Comparison of ENCODE assay signal across 8 cellular contexts in genomic region chr6:116531675-116532570, GRCh38. TPM values are rescaled to one million over a fixed set of nuclear protein-coding genes. Genes with fewer than 3 reads are reported as not detected.
DNase-seq lines count a peak whose midpoint lies in the region; ATAC-seq and TF ChIP-seq lines count a peak whose summit lies in the region.

No MANE protein-coding gene starts in this region.

- TF ChIP-seq EP300 in esophagus muscularis mucosa (IDR thresholded peaks at IDR 0.05) (no peak), tibial nerve (IDR thresholded peaks at IDR 0.05) (no peak)

- ATAC-seq in GM19043 (IDR thresholded peaks at IDR 0.05; ENCODE audit: low read depth, unreplicated experiment): peak; percentile 80
- ATAC-seq in HG03378 (IDR thresholded peaks at IDR 0.05; ENCODE audit: unreplicated experiment): peak; percentile 83

- H3K27ac Mint-ChIP-seq in CD4-positive, alpha-beta memory T cell: no peak overlapping the region
- no peak overlapping the region for H3K27ac Mint-ChIP-seq in nephron

- H3K4me3 Mint-ChIP-seq in CD4-positive, alpha-beta memory T cell: no peak overlapping the region
- no peak overlapping the region for H3K4me3 Mint-ChIP-seq in nephron

- H3K4me1 ChIP-seq in CD4-positive, alpha-beta memory T cell (ENCODE audit: insufficient read depth, low read length): no peaks in the 10 kb centered on the region
- H3K4me1 ChIP-seq in NT2/D1 (ENCODE audit: insufficient read depth, insufficient read length): no peaks in the 10 kb centered on the region
- no peaks in the 10 kb centered on the region for H3K4me1 ChIP-seq in esophagus muscularis mucosa
- H3K4me1 ChIP-seq in tibial nerve: peaks cover 0 to 29% (median 0%) of the 10 kb centered on the region in 4 donors

- no peaks in the 10 kb centered on the region for H3K27me3 ChIP-seq in CD4-positive, alpha-beta memory T cell (ENCODE audit: insufficient read depth, low read length)
- H3K27me3 ChIP-seq in NT2/D1 (ENCODE audit: insufficient read depth, insufficient read length) (no peaks in the 10 kb centered on the region), esophagus muscularis mucosa (peaks cover 0 to 7% (median 0%) of the 10 kb centered on the region in 4 donors), tibial nerve (no peaks in the 10 kb centered on the region)

- intact Hi-C loops in CD4-positive, alpha-beta memory T cell (cut with micrococcal nuclease): loop anchor here (1.0 to 10.0 kb wide), 5 partner anchors 88 to 315 kb away; no protein-coding TSS in a partner anchor
- intact Hi-C loops in esophagus muscularis mucosa (cut with DNase I): loop anchor here (1.0 kb wide), 1 partner anchor 245 kb away; no protein-coding TSS in a partner anchor

- WGBS in esophagus muscularis mucosa: 86% methylated on average over 12 of the region's 12 CpGs
- WGBS in tibial nerve, 2 donors: 84 to 86% methylated on average over 12 of the region's 12 CpGs

- no peaks in the 10 kb centered on the region for H3K36me3 ChIP-seq in CD4-positive, alpha-beta memory T cell (ENCODE audit: insufficient read depth, low read length)
- H3K36me3 ChIP-seq in NT2/D1 (ENCODE audit: insufficient read depth, insufficient read length, low read length) (no peaks in the 10 kb centered on the region), esophagus muscularis mucosa (no peaks in the 10 kb centered on the region), tibial nerve (no peaks in the 10 kb centered on the region)

- no peaks in the 10 kb centered on the region for H3K9me3 ChIP-seq in CD4-positive, alpha-beta memory T cell (ENCODE audit: control insufficient read depth in 1 of 2, low read length in 2 of 2)
- H3K9me3 ChIP-seq in NT2/D1 (ENCODE audit: insufficient read depth, low read length) (no peaks in the 10 kb centered on the region), esophagus muscularis mucosa (no peaks in the 10 kb centered on the region), tibial nerve (no peaks in the 10 kb centered on the region)

- H3K27me3 Mint-ChIP-seq in CD4-positive, alpha-beta memory T cell: peaks cover 14 to 17% of the 10 kb centered on the region in 2 donors
- H3K27me3 Mint-ChIP-seq in nephron (ENCODE audit: low read depth): peaks cover 14% of the 10 kb centered on the region

- no peaks in the 10 kb centered on the region for H3K9me3 Mint-ChIP-seq in CD4-positive, alpha-beta memory T cell
- H3K9me3 Mint-ChIP-seq in nephron: no peaks in the 10 kb centered on the region

- H3K27ac ChIP-seq in CD4-positive, alpha-beta memory T cell (ENCODE audit: low read depth, low read length): no peak overlapping the region
- H3K27ac ChIP-seq in esophagus muscularis mucosa (replicated peaks in 1 of 4): no peak overlapping the region
- H3K27ac ChIP-seq in tibial nerve: no peak overlapping the region

- peak; percentile 77 to 81 (median 81) for TF ChIP-seq CTCF in esophagus muscularis mucosa (IDR thresholded peaks at IDR 0.05)
- peak; percentile 67 to 75 (median 68) for TF ChIP-seq CTCF in nephron (IDR thresholded peaks at IDR 0.05; ENCODE audit: unreplicated experiment in 3 of 3)
- TF ChIP-seq CTCF in tibial nerve (IDR thresholded peaks at IDR 0.05): peak; percentile 62 to 84 (median 79)

- H3K4me3 ChIP-seq in CD4-positive, alpha-beta memory T cell (ENCODE audit: low read length in 2 of 2): no peak overlapping the region
- no peak overlapping the region for H3K4me3 ChIP-seq in NT2/D1 (ENCODE audit: insufficient read length, low read depth)
- H3K4me3 ChIP-seq in esophagus muscularis mucosa: no peak overlapping the region
- no peak overlapping the region for H3K4me3 ChIP-seq in tibial nerve

- POLR2A ChIA-PET in CD4-positive, alpha-beta memory T cell (lab: Charles Lee; ENCODE audit: partially characterized antibody): no interaction called here

- peak; percentile 65 to 73 (median 67) for DNase-seq in CD4-positive, alpha-beta memory T cell
- DNase-seq in NT2/D1 (ENCODE audit: low read depth, low spot score) (peak; percentile 49), esophagus muscularis mucosa (ENCODE audit: extremely low spot score) (no peak), tibial nerve (ENCODE audit: low spot score in 2 of 2) (peak; percentile 33 to 88)
- peak; percentile 10 to 24 for DNase-seq in activated CD8-positive, alpha-beta memory T cell treated with anti-CD3 and anti-CD28 coated beads for 4 hours (ENCODE audit: low read depth in 2 of 2)

- TF ChIP-seq POLR2A in esophagus muscularis mucosa (IDR thresholded peaks at IDR 0.05; ENCODE audit: low read depth) (no peak), tibial nerve (IDR thresholded peaks at IDR 0.05) (no peak)

- H3K36me3 Mint-ChIP-seq in CD4-positive, alpha-beta memory T cell: no peaks in the 10 kb centered on the region
- H3K36me3 Mint-ChIP-seq in nephron (ENCODE audit: low read depth): no peaks in the 10 kb centered on the region

- H3K4me1 Mint-ChIP-seq in CD4-positive, alpha-beta memory T cell: peaks cover 0 to 4% (median under 1%) of the 10 kb centered on the region in 4 donors
- peaks cover 13% of the 10 kb centered on the region for H3K4me1 Mint-ChIP-seq in nephron

- CTCF ChIA-PET in CD4-positive, alpha-beta memory T cell (lab: Charles Lee; ENCODE audit: partially characterized antibody): interaction anchor here (1.0 to 4.5 kb wide), 16 partner anchors 9 to 315 kb away, joined by 3 to 121 read pairs (median 12); partner anchors contain the start of genes CALHM4, CALHM5, RWDD1 and TSPYL1

- no peak overlapping the region for H3K9ac ChIP-seq in NT2/D1 (ENCODE audit: insufficient read length, low read depth)

RNA-seq across cellular contexts. Expression of gene TRAPPC3L, which starts 13.6 kb away (rescaled TPM):
- total RNA-seq in CD4-positive, alpha-beta memory T cell: not detected
- not detected for polyA plus RNA-seq in CD4-positive, alpha-beta memory T cell
- total RNA-seq in esophagus muscularis mucosa (under 1 TPM in 1 of 4 donors, not detected in 3; 0.42 TPM), tibial nerve (under 1 TPM in 1 of 4 donors, not detected in 3; 0.21 TPM)

RNA-seq across cellular contexts. Expression of gene CALHM5, which starts 20.5 kb away (rescaled TPM):
- total RNA-seq in CD4-positive, alpha-beta memory T cell: not detected
- polyA plus RNA-seq in CD4-positive, alpha-beta memory T cell: not detected
- total RNA-seq in esophagus muscularis mucosa (1 to 10 TPM; 2.0 to 4.2 (median 3.3) TPM), tibial nerve (1 to 10 TPM; 4.5 to 5.7 (median 5.0) TPM)

RNA-seq across cellular contexts. Expression of gene CALHM4, which starts 21.6 kb away (rescaled TPM):
- total RNA-seq in CD4-positive, alpha-beta memory T cell: not detected
- not detected for polyA plus RNA-seq in CD4-positive, alpha-beta memory T cell
- not detected for total RNA-seq in esophagus muscularis mucosa
- under 1 TPM in 1 of 4 donors, not detected in 3; 0.42 TPM for total RNA-seq in tibial nerve

RNA-seq across cellular contexts. Expression of gene RWDD1, which starts 39.4 kb away (rescaled TPM):
- 10 to 100 TPM; 32.6 to 34.4 TPM for total RNA-seq in CD4-positive, alpha-beta memory T cell
- polyA plus RNA-seq in CD4-positive, alpha-beta memory T cell: 10 to 100 TPM; 72.1 to 79.0 TPM
- total RNA-seq in esophagus muscularis mucosa (10 to 100 TPM; 44.1 to 76.4 (median 53.3) TPM), tibial nerve (10 to 100 TPM; 27.5 to 40.4 (median 35.7) TPM)
